In genomic region chr16:10408824-10409381, GRCh38 we compare ENCODE assay signal across 1 cellular context.
TF ChIP-seq lines count a peak whose summit lies in the region.

No MANE protein-coding gene starts in this region.

TF ChIP-seq in endothelial cell of umbilical vein, 7 proteins besides CTCF, POLR2A, EP300 and RAD21:
- TF ChIP-seq JUN (IDR thresholded peaks at IDR 0.05; ENCODE audit: borderline replicate concordance, insufficient read depth, insufficient read length, low read depth), result no peak
- TF ChIP-seq POLR2AphosphoS5 (IDR thresholded peaks at IDR 0.05; ENCODE audit: insufficient read depth, low read depth, low read length), result no peak
- TF ChIP-seq FOS (IDR thresholded peaks at IDR 0.05; ENCODE audit: borderline replicate concordance, insufficient read depth, low read length), result no peak
- no peak for TF ChIP-seq MYC (IDR thresholded peaks at IDR 0.05; ENCODE audit: low read depth, low read length)
- TF ChIP-seq EZH2 (IDR thresholded peaks at IDR 0.05; ENCODE audit: borderline replicate concordance, low read depth, low read length, severe bottlenecking), result no peak
- TF ChIP-seq MAX (IDR thresholded peaks at IDR 0.05; ENCODE audit: insufficient read depth, insufficient read length), result no peak
- TF ChIP-seq GATA2 (IDR thresholded peaks at IDR 0.05; ENCODE audit: insufficient read depth, insufficient read length, low read depth, low read length), result no peak
